In genomic region chr12:124506145-124506831, GRCh38 we compare ENCODE assay signal across 8 cellular contexts.
DNase-seq lines count a peak whose midpoint lies in the region; ATAC-seq and TF ChIP-seq lines count a peak whose summit lies in the region.

No MANE protein-coding gene starts in this region.

- H3K36me3 ChIP-seq in lower lobe of right lung = peaks cover 4% of the 10 kb centered on the region

- H3K27ac Mint-ChIP-seq in activated CD8-positive, alpha-beta memory T cell treated with anti-CD3 and anti-CD28 coated beads, Interleukin-2, amount 10 ng/mL, durations not matched to agents 7 days and 5 days = no peak overlapping the region
- H3K27ac Mint-ChIP-seq in activated CD4-positive, alpha-beta memory T cell treated with anti-CD3 and anti-CD28 coated beads for 36 hours = no peak overlapping the region

- H3K9me3 Mint-ChIP-seq in activated CD8-positive, alpha-beta memory T cell treated with anti-CD3 and anti-CD28 coated beads, Interleukin-2, amount 10 ng/mL, durations not matched to agents 7 days and 5 days (ENCODE audit: low read depth) = no peaks in the 10 kb centered on the region
- H3K9me3 Mint-ChIP-seq in activated CD4-positive, alpha-beta memory T cell treated with anti-CD3 and anti-CD28 coated beads for 36 hours = no peaks in the 10 kb centered on the region

- H3K4me1 ChIP-seq in lower lobe of right lung = peaks cover 86% of the 10 kb centered on the region

- intact Hi-C loops in lower lobe of right lung (cut with DNase I) = no loop called here
- intact Hi-C loops in activated CD4-positive, alpha-beta memory T cell treated with anti-CD3 and anti-CD28 coated beads for 36 hours (cut with micrococcal nuclease) = no loop called here

- H3K27me3 Mint-ChIP-seq in activated CD8-positive, alpha-beta memory T cell treated with anti-CD3 and anti-CD28 coated beads, Interleukin-2, amount 10 ng/mL, durations not matched to agents 7 days and 5 days = no peaks in the 10 kb centered on the region
- H3K27me3 Mint-ChIP-seq in activated CD4-positive, alpha-beta memory T cell treated with anti-CD3 and anti-CD28 coated beads for 36 hours = no peaks in the 10 kb centered on the region

- H3K36me3 Mint-ChIP-seq in activated CD8-positive, alpha-beta memory T cell treated with anti-CD3 and anti-CD28 coated beads, Interleukin-2, amount 10 ng/mL, durations not matched to agents 7 days and 5 days = no peaks in the 10 kb centered on the region
- H3K36me3 Mint-ChIP-seq in activated CD4-positive, alpha-beta memory T cell treated with anti-CD3 and anti-CD28 coated beads for 36 hours = no peaks in the 10 kb centered on the region

- ATAC-seq in lower lobe of right lung = peak; percentile 72 to 78
- ATAC-seq in HG03039 (IDR thresholded peaks at IDR 0.05; ENCODE audit: unreplicated experiment) = no peak
- no peak for ATAC-seq in activated CD8-positive, alpha-beta memory T cell treated with anti-CD3 and anti-CD28 coated beads, Interleukin-2, amount 10 ng/mL, durations not matched to agents 7 days and 5 days

- CTCF ChIA-PET in activated CD8-positive, alpha-beta memory T cell treated with anti-CD3 and anti-CD28 coated beads, Interleukin-2, amount 10 ng/mL, durations not matched to agents 7 days and 5 days (lab: Charles Lee) = no interaction called here
- CTCF ChIA-PET in activated CD4-positive, alpha-beta memory T cell treated with anti-CD3 and anti-CD28 coated beads for 36 hours (lab: Charles Lee) = no interaction called here

- peaks cover 2% of the 10 kb centered on the region for H3K4me1 Mint-ChIP-seq in activated CD8-positive, alpha-beta memory T cell treated with anti-CD3 and anti-CD28 coated beads, Interleukin-2, amount 10 ng/mL, durations not matched to agents 7 days and 5 days
- H3K4me1 Mint-ChIP-seq in activated CD4-positive, alpha-beta memory T cell treated with anti-CD3 and anti-CD28 coated beads for 36 hours (ENCODE audit: low read depth) = peaks cover 18% of the 10 kb centered on the region

- no peak for TF ChIP-seq CTCF in lower lobe of right lung (IDR thresholded peaks at IDR 0.05)

- H3K27me3 ChIP-seq in lower lobe of right lung (ENCODE audit: low read depth) = no peaks in the 10 kb centered on the region

- POLR2A ChIA-PET in activated CD4-positive, alpha-beta memory T cell treated with anti-CD3 and anti-CD28 coated beads for 36 hours (lab: Charles Lee) = no interaction called here

- DNase-seq in DMS53 treated with DMSO at 0.1 percent for 48 hours (lab: John Stamatoyannopoulos, UW; ENCODE audit: unreplicated experiment) (peak; percentile 40), NCI-H226 (peak; percentile 55), cerebellar cortex (ENCODE audit: low spot score) (peak; percentile 50), lower lobe of right lung (peak; percentile 91), ureter (ENCODE audit: low spot score) (peak; percentile 76)
- DNase-seq in activated CD8-positive, alpha-beta memory T cell treated with anti-CD3 and anti-CD28 coated beads, Interleukin-2, amount 10 ng/mL, durations not matched to agents 7 days and 5 days = no peak
- no peak for DNase-seq in activated CD4-positive, alpha-beta memory T cell treated with anti-CD3 and anti-CD28 coated beads for 36 hours

- H3K4me3 Mint-ChIP-seq in activated CD8-positive, alpha-beta memory T cell treated with anti-CD3 and anti-CD28 coated beads, Interleukin-2, amount 10 ng/mL, durations not matched to agents 7 days and 5 days = no peak overlapping the region
- no peak overlapping the region for H3K4me3 Mint-ChIP-seq in activated CD4-positive, alpha-beta memory T cell treated with anti-CD3 and anti-CD28 coated beads for 36 hours

- peak overlapping the region; percentile 77 for H3K27ac ChIP-seq in lower lobe of right lung

- peak overlapping the region; percentile 24 for H3K4me3 ChIP-seq in lower lobe of right lung

- no peaks in the 10 kb centered on the region for H3K9me3 ChIP-seq in lower lobe of right lung

Comparison
In these comparisons a context has a peak if more than half of its experiments do, and no peak if none do; other contexts are left out.
1. DNase-seq: peak in DMS53 treated with DMSO at 0.1 percent for 48 hours (single experiment), NCI-H226 (single experiment), cerebellar cortex (single experiment), lower lobe of right lung (single experiment) and ureter (single experiment); none in activated CD8-positive, alpha-beta memory T cell treated with anti-CD3 and anti-CD28 coated beads, Interleukin-2, amount 10 ng/mL, durations not matched to agents 7 days and 5 days (single experiment) and activated CD4-positive, alpha-beta memory T cell treated with anti-CD3 and anti-CD28 coated beads for 36 hours (single experiment).
2. ATAC-seq: peak in lower lobe of right lung (2 of 2); none in HG03039 (single experiment) and activated CD8-positive, alpha-beta memory T cell treated with anti-CD3 and anti-CD28 coated beads, Interleukin-2, amount 10 ng/mL, durations not matched to agents 7 days and 5 days (single experiment).